In genomic region chr5:132526290-132526973, GRCh38 we compare ENCODE assay signal across 8 cellular contexts. TPM values are rescaled to one million over a fixed set of nuclear protein-coding genes. Genes with fewer than 3 reads are reported as not detected.
DNase-seq lines count a peak whose midpoint lies in the region; ATAC-seq and TF ChIP-seq lines count a peak whose summit lies in the region.

No MANE protein-coding gene starts in this region.

- no peak for TF ChIP-seq EP300 in neural cell (conservative IDR thresholded peaks at IDR 0.05; ENCODE audit: poor library complexity, severe bottlenecking)

- H3K27ac ChIP-seq in neural cell (ENCODE audit: low read length) = no peak overlapping the region

- no peaks in the 10 kb centered on the region for H3K9me2 ChIP-seq in neural cell (ENCODE audit: insufficient read depth, low read length)

- no peaks in the 10 kb centered on the region for H3K36me3 ChIP-seq in neural cell (ENCODE audit: insufficient read depth, low read length)

- ATAC-seq in HG03095 (IDR thresholded peaks at IDR 0.05; ENCODE audit: unreplicated experiment) = peak; percentile 48
- no peak for ATAC-seq in HG03135 (IDR thresholded peaks at IDR 0.05; ENCODE audit: unreplicated experiment)

- no peak overlapping the region for H3K4me3 ChIP-seq in fibroblast of mammary gland (ENCODE audit: control insufficient read depth, low read depth, low read length)
- no peak overlapping the region for H3K4me3 ChIP-seq in neural cell (ENCODE audit: low read length)

- peak; percentile 16 for DNase-seq in NK-92 treated with Interleukin-12 subunit alpha and Interleukin-12 subunit beta, amount 100 ng/mL, for 24 hours (lab: John Stamatoyannopoulos, UW)
- no peak for DNase-seq in NK-92 (lab: John Stamatoyannopoulos, UW; ENCODE audit: unreplicated experiment)
- peak; percentile 11 for DNase-seq in NCI-H524 treated with DMSO at 0.1 percent for 48 hours (lab: John Stamatoyannopoulos, UW)
- DNase-seq in activated CD8-positive, alpha-beta memory T cell treated with anti-CD3 and anti-CD28 coated beads, Interleukin-2, amount 50 U/mL, for 48 hours = peak; percentile 74
- DNase-seq in fibroblast of mammary gland (ENCODE audit: low read depth) = peak; percentile 45

- no peaks in the 10 kb centered on the region for H4K20me1 ChIP-seq in neural cell (ENCODE audit: insufficient read depth)

- H3F3A ChIP-seq in neural cell (ENCODE audit: insufficient read depth, low read length, poor library complexity, severe bottlenecking) = no peaks in the 10 kb centered on the region

- no peak overlapping the region for H3K9ac ChIP-seq in neural cell (ENCODE audit: low read length)

- H3K4me2 ChIP-seq in neural cell (ENCODE audit: low read length) = no peak overlapping the region

- H2AFZ ChIP-seq in neural cell (ENCODE audit: low read depth, low read length) = no peak overlapping the region

- no peaks in the 10 kb centered on the region for H3K9me3 ChIP-seq in neural cell (ENCODE audit: low read length)

- TF ChIP-seq CTCF in fibroblast of mammary gland (conservative IDR thresholded peaks at IDR 0.05; ENCODE audit: control insufficient read depth, insufficient read depth, low read depth, low read length) = peak; percentile 80
- peak; percentile 90 for TF ChIP-seq CTCF in neural cell (IDR thresholded peaks at IDR 0.05; ENCODE audit: poor library complexity, severe bottlenecking)

- TF ChIP-seq RAD21 in neural cell (conservative IDR thresholded peaks at IDR 0.05) = peak; percentile 76

- H3K27me3 ChIP-seq in neural cell (ENCODE audit: insufficient read depth, low read depth, low read length) = no peaks in the 10 kb centered on the region

- H3K79me2 ChIP-seq in neural cell (replicated peaks; ENCODE audit: insufficient read depth, low read length) = no peaks in the 10 kb centered on the region

TF ChIP-seq in neural cell, 6 proteins besides CTCF, POLR2A, EP300 and RAD21:
- TF ChIP-seq EZH2 (IDR thresholded peaks at IDR 0.05; ENCODE audit: borderline replicate concordance, insufficient read depth, low read length, poor library complexity, severe bottlenecking) = no peak
- no peak for TF ChIP-seq POLR2AphosphoS5 (IDR thresholded peaks at IDR 0.05)
- no peak for TF ChIP-seq MXI1 (conservative IDR thresholded peaks at IDR 0.05; ENCODE audit: poor library complexity, severe bottlenecking)
- no peak for TF ChIP-seq REST (IDR thresholded peaks at IDR 0.05; ENCODE audit: borderline replicate concordance)
- peak; percentile 80 for TF ChIP-seq SMC3 (conservative IDR thresholded peaks at IDR 0.05; ENCODE audit: poor library complexity)

RNA-seq across cellular contexts. Expression of gene IL5, which starts 16.9 kb away (rescaled TPM):
- not detected in 2 replicates for polyA plus RNA-seq in neural cell
- not detected in 2 replicates for polyA minus RNA-seq in neural cell

RNA-seq across cellular contexts. Expression of gene RAD50, which starts 30.3 kb away (rescaled TPM):
- polyA plus RNA-seq in neural cell = 6.7 and 7.5 TPM in 2 replicates
- polyA minus RNA-seq in neural cell = 27.5 and 30.1 TPM in 2 replicates

RNA-seq across cellular contexts. Expression of gene IRF1, which starts 35.9 kb away (rescaled TPM):
- polyA plus RNA-seq in neural cell = 0.67 and 0.96 TPM in 2 replicates
- polyA minus RNA-seq in neural cell = 1.4 and 1.5 TPM in 2 replicates
